Comparison of ENCODE assay signal across 8 cellular contexts in the genomic region with DNA sequence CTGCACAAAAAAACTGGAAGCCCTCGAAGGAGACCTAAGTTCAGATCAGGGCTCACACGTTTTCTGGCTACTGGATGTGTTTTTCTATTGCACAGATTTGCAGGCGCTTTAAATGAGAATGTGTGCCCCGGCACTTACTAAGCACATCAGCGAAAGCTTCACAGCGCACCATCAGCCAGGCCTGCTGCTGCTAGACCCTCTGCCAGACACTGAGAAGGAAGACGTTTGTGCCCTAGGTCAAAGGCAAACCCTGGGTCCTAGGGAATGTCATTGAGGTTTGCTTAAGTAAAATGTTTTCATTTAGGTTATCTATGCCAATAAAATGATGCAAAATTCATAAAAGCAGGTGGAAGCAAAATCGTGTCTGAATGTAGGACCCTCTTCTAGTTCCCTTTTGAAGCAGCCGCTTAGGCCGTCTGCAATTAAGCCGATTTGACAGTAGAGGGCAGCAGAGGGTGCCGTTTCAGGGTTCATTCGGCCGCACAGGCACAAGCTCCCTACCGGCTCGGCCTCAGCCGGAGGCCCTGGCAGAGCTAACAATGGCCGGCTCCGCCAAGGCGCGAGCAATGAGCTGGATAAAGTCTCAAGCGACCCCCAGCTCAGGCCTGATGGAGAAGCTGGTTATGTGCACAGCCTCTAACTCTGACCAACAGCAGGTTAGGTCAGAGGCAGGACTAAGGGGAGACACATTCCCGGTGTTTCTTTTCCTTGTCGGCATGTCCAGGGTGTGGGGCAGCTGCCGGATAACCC.
DNase-seq lines count a peak whose midpoint lies in the region; ATAC-seq and TF ChIP-seq lines count a peak whose summit lies in the region.

No MANE protein-coding gene starts in this region.

- WGBS in ovary, 3 donors = 23 to 28% (median 28%) methylated on average over 25 of the region's 25 CpGs
- WGBS in upper lobe of left lung, 2 donors = 24 to 28% methylated on average over 24 to 25 of the region's 25 CpGs

- H3K27ac Mint-ChIP-seq in activated naive CD4-positive, alpha-beta T cell treated with anti-CD3 and anti-CD28 coated beads for 36 hours = no peak overlapping the region

- H3K27me3 ChIP-seq in ovary = no peaks in the 10 kb centered on the region
- H3K27me3 ChIP-seq in upper lobe of left lung = no peaks in the 10 kb centered on the region

- H3K36me3 Mint-ChIP-seq in activated naive CD4-positive, alpha-beta T cell treated with anti-CD3 and anti-CD28 coated beads for 36 hours (ENCODE audit: low read depth) = no peaks in the 10 kb centered on the region

- intact Hi-C loops in activated naive CD4-positive, alpha-beta T cell treated with anti-CD3 and anti-CD28 coated beads for 36 hours (cut with micrococcal nuclease) = loop anchor here (1.0 to 5.0 kb wide), 2 partner anchors 756 to 915 kb away; no protein-coding TSS in a partner anchor
- intact Hi-C loops in head of caudate nucleus (cut with DNase I) (loop anchor here (10.0 kb wide), 2 partner anchors 543 to 653 kb away; no protein-coding TSS in a partner anchor), ovary (cut with DNase I) (loop anchor here (5.0 to 10.0 kb wide), 8 partner anchors 356 to 653 kb away; a partner anchor contains a TSS)

- peak; percentile 79 for ATAC-seq in GM21786 (IDR thresholded peaks at IDR 0.05; ENCODE audit: unreplicated experiment)
- peak; percentile 88 to 94 for ATAC-seq in upper lobe of left lung (ENCODE audit: low FRiP score in 2 of 2)

- no peaks in the 10 kb centered on the region for H3K4me1 Mint-ChIP-seq in activated naive CD4-positive, alpha-beta T cell treated with anti-CD3 and anti-CD28 coated beads for 36 hours (ENCODE audit: low read depth)

- peak; percentile 88 for TF ChIP-seq CTCF in LNCaP clone FGC (IDR thresholded peaks at IDR 0.05; ENCODE audit: control insufficient read depth, extremely low read depth, insufficient read depth)
- peak; percentile 84 to 87 (median 85) for TF ChIP-seq CTCF in ovary (IDR thresholded peaks at IDR 0.05)
- peak; percentile 85 to 94 (median 94) for TF ChIP-seq CTCF in upper lobe of left lung (IDR thresholded peaks at IDR 0.05)

- TF ChIP-seq EP300 in ovary (IDR thresholded peaks at IDR 0.05) (no peak), upper lobe of left lung (IDR thresholded peaks at IDR 0.05) (no peak)

- H3K9me3 Mint-ChIP-seq in activated naive CD4-positive, alpha-beta T cell treated with anti-CD3 and anti-CD28 coated beads for 36 hours = no peaks in the 10 kb centered on the region

- TF ChIP-seq POLR2A in ovary (IDR thresholded peaks at IDR 0.05) (no peak), upper lobe of left lung (IDR thresholded peaks at IDR 0.05) (no peak)

- H3K9me3 ChIP-seq in ovary (no peaks in the 10 kb centered on the region), upper lobe of left lung (no peaks in the 10 kb centered on the region)

- H3K27ac ChIP-seq in ovary = no peak overlapping the region
- H3K27ac ChIP-seq in upper lobe of left lung = peak overlapping the region; percentile 35 to 59 (median 45)

- H3K36me3 ChIP-seq in ovary = no peaks in the 10 kb centered on the region
- no peaks in the 10 kb centered on the region for H3K36me3 ChIP-seq in upper lobe of left lung

- DNase-seq in DMS53 (lab: John Stamatoyannopoulos, UW) = peak; percentile 83
- DNase-seq in LNCaP clone FGC (ENCODE audit: low read depth) = no peak
- peak; percentile 72 for DNase-seq in RKO (ENCODE audit: low spot score)
- peak; percentile 64 for DNase-seq in activated naive CD4-positive, alpha-beta T cell treated with anti-CD3 and anti-CD28 coated beads for 36 hours
- peak; percentile 62 to 90 (median 79) for DNase-seq in head of caudate nucleus
- DNase-seq in ovary = peak; percentile 70 to 83 (median 81)
- DNase-seq in upper lobe of left lung = peak; percentile 79 to 83

- H3K4me1 ChIP-seq in ovary (ENCODE audit: insufficient read depth) (peaks cover 5% of the 10 kb centered on the region), upper lobe of left lung (peaks cover 5 to 23% (median 10%) of the 10 kb centered on the region in 4 donors)

- no peak overlapping the region for H3K4me3 ChIP-seq in LNCaP clone FGC (ENCODE audit: low read depth, low read length)
- peak overlapping the region; percentile 7 for H3K4me3 ChIP-seq in ovary
- no peak overlapping the region for H3K4me3 ChIP-seq in upper lobe of left lung

- H3K27me3 Mint-ChIP-seq in activated naive CD4-positive, alpha-beta T cell treated with anti-CD3 and anti-CD28 coated beads for 36 hours (ENCODE audit: low read depth) = peaks cover 6% of the 10 kb centered on the region

- CTCF ChIA-PET in activated naive CD4-positive, alpha-beta T cell treated with anti-CD3 and anti-CD28 coated beads for 36 hours (lab: Charles Lee) = interaction anchor here (0.6 to 4.0 kb wide), 19 partner anchors 10 to 753 kb away, joined by 3 to 18 read pairs (median 3); no protein-coding TSS in a partner anchor

- no peak overlapping the region for H3K4me3 Mint-ChIP-seq in activated naive CD4-positive, alpha-beta T cell treated with anti-CD3 and anti-CD28 coated beads for 36 hours

Comparison
In these comparisons a context has a peak if more than half of its experiments do, and no peak if none do; other contexts are left out.
1. H3K27ac ChIP-seq: peak in upper lobe of left lung (4 of 4); none in ovary (0 of 2).
2. Peak in every context shown above with its lines, with median percentiles within 50 percentile points of each other: CTCF ChIP-seq.